1 cellular context compared by ENCODE assay signal in genomic region chr19:8143041-8143440, GRCh38.
TF ChIP-seq lines count a peak whose summit lies in the region.

No MANE protein-coding gene starts in this region.

TF ChIP-seq in SK-N-SH, 30 proteins besides CTCF, POLR2A, EP300 and RAD21 (continued from another document):
- no peak for TF ChIP-seq REST (IDR thresholded peaks at IDR 0.05; ENCODE audit: low read depth, low read length)
- no peak for TF ChIP-seq TCF12 (IDR thresholded peaks at IDR 0.05)
- no peak for TF ChIP-seq ZBTB33 (IDR thresholded peaks at IDR 0.05; ENCODE audit: borderline replicate concordance, low read depth)
- no peak for TF ChIP-seq FOXJ3 (CRISPR knock-in tag; IDR thresholded peaks at IDR 0.05)
- no peak for TF ChIP-seq MAX (IDR thresholded peaks at IDR 0.05; ENCODE audit: low read depth)
